Comparison of ENCODE assay signal across 27 cellular contexts in genomic region chr17:8064590-8065019, GRCh38. TPM values are rescaled to one million over a fixed set of nuclear protein-coding genes. Genes with fewer than 3 reads are reported as not detected.
"Had no signal": no experiment of that assay in that cellular context is flagged by ENCODE, and none has a peak within 500 bp of the region (broad histone marks: within the 10 kb centered on the region; RNA-seq: fewer than 3 reads in every experiment).

No MANE protein-coding gene starts in this region.

- H3K27ac ChIP-seq: foreskin keratinocyte, left lung, sigmoid colon had no signal

- DNase-seq: activated CD4-positive, alpha-beta T cell treated with anti-CD3 and anti-CD28 coated beads, Interleukin-2, amount 10 ng/mL, durations not matched to agents 7 days and 5 days; activated CD4-positive, CD25-positive, alpha-beta regulatory T cell treated with anti-CD3 and anti-CD28 coated beads, Interleukin-2, amount 50 U/mL, for 72 hours; activated CD8-positive, alpha-beta memory T cell treated with anti-CD3 and anti-CD28 coated beads, Interleukin-2, amount 10 ng/mL, durations not matched to agents 7 days and 5 days; activated CD8-positive, alpha-beta T cell treated with anti-CD3 and anti-CD28 coated beads for 36 hours; activated effector memory CD4-positive, alpha-beta T cell treated with anti-CD3 and anti-CD28 coated beads, Interleukin-2, amount 50 U/mL, for 16 hours; activated T-cell treated with anti-CD3 and anti-CD28 coated beads for 4 hours; anterior cingulate cortex; dermis blood vessel endothelial cell; effector CD8-positive, alpha-beta T cell; foreskin keratinocyte; immature natural killer cell; kidney glomerular epithelial cell; nucleus accumbens; retina; sigmoid colon; stimulated activated CD4-positive, alpha-beta T cell treated with anti-CD3 and anti-CD28 coated beads, Interleukin-4, amount 100 ng/mL, for 1 hour; stimulated activated naive CD4-positive, alpha-beta T cell treated with Interleukin-2 at 50 U/mL for 16 hours; T-helper 2 cell had no signal

- H3K9me3 ChIP-seq: left lung, sigmoid colon had no signal

- H3K9me3 Mint-ChIP-seq: activated CD4-positive, alpha-beta T cell treated with anti-CD3 and anti-CD28 coated beads, Interleukin-2, amount 10 ng/mL, durations not matched to agents 7 days and 5 days; activated CD8-positive, alpha-beta T cell treated with anti-CD3 and anti-CD28 coated beads for 36 hours; activated naive CD4-positive, alpha-beta T cell treated with anti-CD3 and anti-CD28 coated beads, Interleukin-2, amount 50 U/mL, for 24 hours; immature natural killer cell; natural killer cell treated with Interleukin-12 subunit alpha and Interleukin-12 subunit beta and Interleukin-15 and Interleukin-18, amount 100 ng/mL, for 72 hours had no signal

- ATAC-seq: activated CD8-positive, alpha-beta memory T cell treated with anti-CD3 and anti-CD28 coated beads, Interleukin-2, amount 10 ng/mL, durations not matched to agents 7 days and 5 days; activated CD8-positive, alpha-beta T cell treated with anti-CD3 and anti-CD28 coated beads for 36 hours; foreskin keratinocyte; left lung; natural killer cell treated with Interleukin-12 subunit alpha and Interleukin-12 subunit beta and Interleukin-15 and Interleukin-18, amount 100 ng/mL, for 72 hours had no signal

- H3K36me3 Mint-ChIP-seq: activated CD8-positive, alpha-beta memory T cell treated with anti-CD3 and anti-CD28 coated beads, Interleukin-2, amount 10 ng/mL, durations not matched to agents 7 days and 5 days; activated naive CD4-positive, alpha-beta T cell treated with anti-CD3 and anti-CD28 coated beads, Interleukin-2, amount 50 U/mL, for 24 hours; brain; immature natural killer cell; natural killer cell treated with Interleukin-12 subunit alpha and Interleukin-12 subunit beta and Interleukin-15 and Interleukin-18, amount 100 ng/mL, for 72 hours had no signal

- H3K4me3 ChIP-seq: left lung, smooth muscle cell had no signal

- H3K27ac Mint-ChIP-seq: activated CD4-positive, alpha-beta T cell treated with anti-CD3 and anti-CD28 coated beads, Interleukin-2, amount 10 ng/mL, durations not matched to agents 7 days and 5 days; activated CD8-positive, alpha-beta memory T cell treated with anti-CD3 and anti-CD28 coated beads, Interleukin-2, amount 10 ng/mL, durations not matched to agents 7 days and 5 days; activated CD8-positive, alpha-beta T cell treated with anti-CD3 and anti-CD28 coated beads for 36 hours; activated naive CD4-positive, alpha-beta T cell treated with anti-CD3 and anti-CD28 coated beads, Interleukin-2, amount 50 U/mL, for 24 hours; brain; immature natural killer cell; natural killer cell treated with Interleukin-12 subunit alpha and Interleukin-12 subunit beta and Interleukin-15 and Interleukin-18, amount 100 ng/mL, for 72 hours had no signal

- H3K4me1 Mint-ChIP-seq: activated naive CD4-positive, alpha-beta T cell treated with anti-CD3 and anti-CD28 coated beads, Interleukin-2, amount 50 U/mL, for 24 hours; immature natural killer cell had no signal

- H3K4me2 ChIP-seq: smooth muscle cell had no signal

- H3K4me3 Mint-ChIP-seq: activated CD4-positive, alpha-beta T cell treated with anti-CD3 and anti-CD28 coated beads, Interleukin-2, amount 10 ng/mL, durations not matched to agents 7 days and 5 days; activated CD8-positive, alpha-beta memory T cell treated with anti-CD3 and anti-CD28 coated beads, Interleukin-2, amount 10 ng/mL, durations not matched to agents 7 days and 5 days; activated CD8-positive, alpha-beta T cell treated with anti-CD3 and anti-CD28 coated beads for 36 hours; activated naive CD4-positive, alpha-beta T cell treated with anti-CD3 and anti-CD28 coated beads, Interleukin-2, amount 50 U/mL, for 24 hours; brain; immature natural killer cell; natural killer cell treated with Interleukin-12 subunit alpha and Interleukin-12 subunit beta and Interleukin-15 and Interleukin-18, amount 100 ng/mL, for 72 hours had no signal

- H3K36me3 ChIP-seq: left lung, sigmoid colon had no signal

- H3K4me1 ChIP-seq: foreskin keratinocyte had no signal

RNA-seq across cellular contexts. Expression of gene ALOX12B, which starts 22.9 kb away (rescaled TPM):
- total RNA-seq: cardiac septum, dermis blood vessel endothelial cell, glomerular endothelial cell, sigmoid colon had no signal

RNA-seq across cellular contexts. Expression of gene ALOX15B, which starts 25.7 kb away (rescaled TPM):
- total RNA-seq: activated CD4-positive, alpha-beta T cell treated with anti-CD3 and anti-CD28 coated beads, Interleukin-2, amount 10 ng/mL, durations not matched to agents 7 days and 5 days; activated CD8-positive, alpha-beta memory T cell treated with anti-CD3 and anti-CD28 coated beads, Interleukin-2, amount 10 ng/mL, durations not matched to agents 7 days and 5 days; cardiac septum; chondrocyte; dermis blood vessel endothelial cell; glomerular endothelial cell; natural killer cell treated with Interleukin-12 subunit alpha and Interleukin-12 subunit beta and Interleukin-15 and Interleukin-18, amount 100 ng/mL, for 72 hours had no signal
- polyA plus RNA-seq: immature natural killer cell had no signal

RNA-seq across cellular contexts. Expression of gene ALOXE3, which starts 53.7 kb away (rescaled TPM):
- total RNA-seq: activated CD4-positive, alpha-beta T cell treated with anti-CD3 and anti-CD28 coated beads, Interleukin-2, amount 10 ng/mL, durations not matched to agents 7 days and 5 days; activated CD8-positive, alpha-beta memory T cell treated with anti-CD3 and anti-CD28 coated beads, Interleukin-2, amount 10 ng/mL, durations not matched to agents 7 days and 5 days; cardiac septum; dermis blood vessel endothelial cell; glomerular endothelial cell; natural killer cell treated with Interleukin-12 subunit alpha and Interleukin-12 subunit beta and Interleukin-15 and Interleukin-18, amount 100 ng/mL, for 72 hours; sigmoid colon had no signal
- polyA plus RNA-seq: immature natural killer cell had no signal

RNA-seq across cellular contexts. Expression of gene HES7, which starts 59.3 kb away (rescaled TPM):
- total RNA-seq: dermis blood vessel endothelial cell; glomerular endothelial cell; natural killer cell treated with Interleukin-12 subunit alpha and Interleukin-12 subunit beta and Interleukin-15 and Interleukin-18, amount 100 ng/mL, for 72 hours; sigmoid colon; smooth muscle cell; ureter had no signal
- polyA plus RNA-seq: immature natural killer cell, smooth muscle cell had no signal
